In the genomic region with DNA sequence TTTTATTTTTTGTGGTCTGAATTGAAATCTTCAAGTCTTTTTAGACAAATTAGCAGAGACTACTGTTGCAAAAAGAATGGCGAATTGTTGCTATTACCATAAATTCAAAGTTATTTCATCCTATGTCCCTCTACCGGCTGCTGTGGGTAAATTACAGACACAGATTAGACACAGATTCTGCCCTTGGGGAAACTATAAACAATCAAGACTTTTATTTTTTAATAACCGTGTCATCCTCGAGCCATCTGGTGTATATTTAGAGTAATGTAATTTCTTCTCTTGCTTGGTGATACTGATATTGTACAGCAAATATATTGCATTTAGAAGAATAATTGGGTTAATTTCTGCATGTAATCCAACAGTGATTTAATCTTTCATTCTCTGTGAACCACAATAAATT, we compare ENCODE assay signal across 19 cellular contexts.
DNase-seq lines count a peak whose midpoint lies in the region; TF ChIP-seq lines count a peak whose summit lies in the region.
"Had no signal": no experiment of that assay in that cellular context is flagged by ENCODE, and none has a peak within 500 bp of the region (broad histone marks: within the 10 kb centered on the region; RNA-seq: fewer than 3 reads in every experiment).

No MANE protein-coding gene starts in this region.

- peaks cover 9% of the 10 kb centered on the region for H3K9me3 ChIP-seq in adipocyte (ENCODE audit: control insufficient read depth, low read length)
- H3K9me3 ChIP-seq: colonic mucosa, testis had no signal

- peak; percentile 64 for TF ChIP-seq CTCF in AG10803 (conservative IDR thresholded peaks at IDR 0.05; ENCODE audit: low read length)
- peak; percentile 76 for TF ChIP-seq CTCF in HFFc6 (IDR thresholded peaks at IDR 0.05)
- TF ChIP-seq CTCF in GM13977 (IDR thresholded peaks at IDR 0.05; ENCODE audit: extremely low read depth, insufficient read depth, missing control alignments): no peak

- no peaks in the 10 kb centered on the region for H3K36me3 ChIP-seq in adipocyte (ENCODE audit: control insufficient read depth, insufficient read depth, low read length, severe bottlenecking)
- H3K36me3 ChIP-seq: BLaER1, colonic mucosa had no signal

- peaks cover 8% of the 10 kb centered on the region for H3K9me3 Mint-ChIP-seq in HFFc6
- H3K9me3 Mint-ChIP-seq in activated CD4-positive, alpha-beta T cell treated with anti-CD3 and anti-CD28 coated beads, Interleukin-2, amount 10 ng/mL, durations not matched to agents 7 days and 5 days: no peaks in the 10 kb centered on the region

- no peak overlapping the region for H3K27ac Mint-ChIP-seq in HFFc6
- H3K27ac Mint-ChIP-seq in activated CD4-positive, alpha-beta T cell treated with anti-CD3 and anti-CD28 coated beads, Interleukin-2, amount 10 ng/mL, durations not matched to agents 7 days and 5 days: no peak overlapping the region
- H3K27ac Mint-ChIP-seq: naive thymus-derived CD8-positive, alpha-beta T cell had no signal

- in situ Hi-C loops in GM13977 (cut with MboI; ENCODE audit: low pct_unique_long_range_greater_than_20kb, low sequenced_read_pairs, unreplicated experiment): no loop called here

- H3K27me3 Mint-ChIP-seq in HFFc6 (ENCODE audit: insufficient read depth): no peaks in the 10 kb centered on the region; the same call in 1 of the 2 replicates
- H3K27me3 Mint-ChIP-seq in activated CD4-positive, alpha-beta T cell treated with anti-CD3 and anti-CD28 coated beads, Interleukin-2, amount 10 ng/mL, durations not matched to agents 7 days and 5 days: peaks cover 1% of the 10 kb centered on the region

- no peaks in the 10 kb centered on the region for H3K4me1 ChIP-seq in adipocyte (ENCODE audit: control insufficient read depth, insufficient read depth, low read length)
- H3K4me1 ChIP-seq: colonic mucosa, testis had no signal

- CTCF ChIA-PET in activated CD4-positive, alpha-beta T cell treated with anti-CD3 and anti-CD28 coated beads, Interleukin-2, amount 10 ng/mL, durations not matched to agents 7 days and 5 days (lab: Charles Lee): no interaction called here

- peak; percentile 29 for DNase-seq in AG10803 (ENCODE audit: low read depth)
- DNase-seq in HFFc6: peak; percentile 43
- DNase-seq in adipocyte (ENCODE audit: low read depth): peak; percentile 65
- peak; percentile 73 for DNase-seq in foreskin melanocyte
- DNase-seq in GM13977 (ENCODE audit: low spot score): no peak
- no peak for DNase-seq in NCI-H2081 treated with DMSO at 0.1 percent for 48 hours (lab: John Stamatoyannopoulos, UW)
- DNase-seq in activated CD4-positive, alpha-beta T cell treated with anti-CD3 and anti-CD28 coated beads, Interleukin-2, amount 10 ng/mL, durations not matched to agents 7 days and 5 days: no peak
- DNase-seq in NCI-H82 treated with DMSO at 0.1 percent for 48 hours (lab: John Stamatoyannopoulos, UW; ENCODE audit: unreplicated experiment): no peak
- DNase-seq: activated gamma-delta T cell treated with Interleukin-2 at 50 U/mL for 16 hours; anterior cingulate cortex; colonic mucosa; head of caudate nucleus; Kasumi-1; naive thymus-derived CD8-positive, alpha-beta T cell; NCI-H1417; posterior cingulate gyrus; small intestine; testis had no signal

- H3K4me3 Mint-ChIP-seq in HFFc6: no peak overlapping the region
- H3K4me3 Mint-ChIP-seq in activated CD4-positive, alpha-beta T cell treated with anti-CD3 and anti-CD28 coated beads, Interleukin-2, amount 10 ng/mL, durations not matched to agents 7 days and 5 days: no peak overlapping the region
- H3K4me3 Mint-ChIP-seq: naive thymus-derived CD8-positive, alpha-beta T cell had no signal

- POLR2A ChIA-PET in activated CD4-positive, alpha-beta T cell treated with anti-CD3 and anti-CD28 coated beads, Interleukin-2, amount 10 ng/mL, durations not matched to agents 7 days and 5 days (lab: Charles Lee): no interaction called here

- no peak overlapping the region for H3K9ac ChIP-seq in adipocyte (ENCODE audit: low read length)
- H3K9ac ChIP-seq: BLaER1 had no signal

- H3K4me3 ChIP-seq in AG10803 (ENCODE audit: low read length) (no peak overlapping the region), adipocyte (ENCODE audit: low read length) (no peak overlapping the region)
- H3K4me3 ChIP-seq: BLaER1, colonic mucosa, testis had no signal

- peaks cover 25% of the 10 kb centered on the region for H3K4me1 Mint-ChIP-seq in HFFc6 (ENCODE audit: low read depth)
- H3K4me1 Mint-ChIP-seq in activated CD4-positive, alpha-beta T cell treated with anti-CD3 and anti-CD28 coated beads, Interleukin-2, amount 10 ng/mL, durations not matched to agents 7 days and 5 days: no peaks in the 10 kb centered on the region

- H3K27me3 ChIP-seq in adipocyte (replicated peaks; ENCODE audit: control insufficient read depth, insufficient read depth, low read length): no peaks in the 10 kb centered on the region
- H3K27me3 ChIP-seq: BLaER1, colonic mucosa, testis had no signal

- peaks cover 10% of the 10 kb centered on the region for H3K36me3 Mint-ChIP-seq in HFFc6 (ENCODE audit: low read depth)
- H3K36me3 Mint-ChIP-seq in activated CD4-positive, alpha-beta T cell treated with anti-CD3 and anti-CD28 coated beads, Interleukin-2, amount 10 ng/mL, durations not matched to agents 7 days and 5 days (ENCODE audit: low read depth): no peaks in the 10 kb centered on the region

Comparison
In these comparisons a context has a peak if more than half of its experiments do, and no peak if none do; other contexts are left out.
1. DNase-seq: peak in AG10803 (single experiment), HFFc6 (single experiment), adipocyte (single experiment) and foreskin melanocyte (single experiment); none in GM13977 (single experiment), NCI-H2081 treated with DMSO at 0.1 percent for 48 hours (single experiment), activated CD4-positive, alpha-beta T cell treated with anti-CD3 and anti-CD28 coated beads, Interleukin-2, amount 10 ng/mL, durations not matched to agents 7 days and 5 days (single experiment) and NCI-H82 treated with DMSO at 0.1 percent for 48 hours (single experiment).